ENCODE assay signal across 13 cellular contexts in the genomic region with DNA sequence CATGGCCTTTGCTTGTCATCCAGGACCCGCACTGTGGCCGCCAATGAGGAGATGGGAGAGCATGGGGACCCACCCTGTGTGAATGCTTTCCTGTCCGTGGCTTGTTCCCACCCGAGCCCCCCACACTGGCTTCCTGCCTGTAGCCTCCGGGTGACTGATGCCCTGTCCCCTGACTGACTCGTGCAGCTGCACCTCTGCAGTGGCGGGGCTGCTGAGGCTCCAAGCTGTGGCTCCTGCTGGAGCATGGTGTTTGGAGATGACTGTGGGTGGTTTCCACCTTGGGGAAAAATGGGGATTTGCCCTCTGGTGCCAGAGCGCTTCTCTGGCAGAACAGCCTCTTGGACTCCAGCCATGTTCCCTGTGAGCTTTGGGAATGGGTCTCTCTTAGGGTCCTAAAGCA. TPM values are rescaled to one million over a fixed set of nuclear protein-coding genes. Genes with fewer than 3 reads are reported as not detected.
DNase-seq lines count a peak whose midpoint lies in the region; ATAC-seq, FAIRE-seq and TF ChIP-seq lines count a peak whose summit lies in the region.
"Had no signal": no experiment of that assay in that cellular context is flagged by ENCODE, and none has a peak within 500 bp of the region (broad histone marks: within the 10 kb centered on the region; RNA-seq: fewer than 3 reads in every experiment).

No MANE protein-coding gene starts in this region.

- no peak overlapping the region for H2BK15ac ChIP-seq in H1 (ENCODE audit: low read length)

- no peak overlapping the region for H2AFZ ChIP-seq in H1 (ENCODE audit: low read length)

- H4K20me1 ChIP-seq in H1 (replicated peaks in 1 of 2; ENCODE audit: control insufficient read depth in 1 of 2, insufficient read depth in 2 of 2, low read length in 2 of 2) = peaks cover 0 to 3% of the 10 kb centered on the region in 2 experiments

- H3K79me2 ChIP-seq in H1 (ENCODE audit: control insufficient read depth in 1 of 2, insufficient read depth in 2 of 2, low read length in 2 of 2) = peaks cover 0 to 13% of the 10 kb centered on the region in 2 experiments; a peak in 2 of 4 replicates

- TF ChIP-seq EP300 in H1 (IDR thresholded peaks at IDR 0.05; ENCODE audit: borderline replicate concordance in 1 of 2, low read depth in 2 of 2, low read length in 2 of 2) = no peak

- H3K27ac ChIP-seq in Peyer's patch (peak overlapping the region in 1 of 4 donors; percentile 96), H1 (ENCODE audit: low read depth, low read length) (no peak overlapping the region), WERI-Rb-1 (no peak overlapping the region)
- H3K27ac ChIP-seq: epithelial cell of prostate had no signal

- WGBS in H1 (ENCODE audit: extremely low coverage in 1 of 2, insufficient coverage in 1 of 2, insufficient read length in 1 of 2, insufficient replicate concordance in 2 of 2, low coverage in 1 of 2, low lambda C conversion rate in 2 of 2, missing lambda C conversion rate in 1 of 2), 2 experiments = 62% methylated on average over 8 of the region's 8 CpGs; no CpG with 5 or more reads in 1 of the 2 experiments

- H3K4me1 Mint-ChIP-seq in T-helper 2 cell treated with Interferon-gamma antibody and Interleukin-4, amounts not matched to agents 5 μg/mL and 100 μg/mL, for 36 hours (ENCODE audit: low read depth) = peaks cover 17% of the 10 kb centered on the region
- H3K4me1 Mint-ChIP-seq in stimulated activated naive B cell treated with anti-CD40 and anti-IgM and Interleukin-4, amounts not matched to agents 10 μg/mL and 1 μg/mL and 100 μg/mL, for 72 hours = peaks cover 48 to 79% of the 10 kb centered on the region in 2 donors

- no peak overlapping the region for H4K5ac ChIP-seq in H1 (ENCODE audit: insufficient read length, low read depth, low read length)

- H3K4ac ChIP-seq in H1 (replicated peaks; ENCODE audit: insufficient read length, low read depth, low read length) = no peak overlapping the region

- no peak overlapping the region for H3K9ac ChIP-seq in H1 (replicated peaks in 1 of 4; ENCODE audit: extremely low read depth in 1 of 4, low read depth in 3 of 4, low read length in 3 of 4)

- peaks cover 11% of the 10 kb centered on the region for H3K23me2 ChIP-seq in H1 (ENCODE audit: low read depth, low read length)

- FAIRE-seq in H1 (lab: Jason Lieb, UNC) = no peak

- no peak overlapping the region for H3K14ac ChIP-seq in H1 (ENCODE audit: insufficient read length)

- H3K9me3 Mint-ChIP-seq in T-helper 2 cell treated with Interferon-gamma antibody and Interleukin-4, amounts not matched to agents 5 μg/mL and 100 μg/mL, for 36 hours = no peaks in the 10 kb centered on the region
- H3K9me3 Mint-ChIP-seq in stimulated activated naive B cell treated with anti-CD40 and anti-IgM and Interleukin-4, amounts not matched to agents 10 μg/mL and 1 μg/mL and 100 μg/mL, for 72 hours = no peaks in the 10 kb centered on the region
- H3K9me3 Mint-ChIP-seq: activated T-helper 1 cell treated with anti-CD3 and anti-CD28 coated beads, Interleukin-12 subunit alpha, Interleukin-12 subunit beta, Interleukin-2, Interleukin-4 antibody, amounts not matched to agents 30 ng/mL and 10 ng/mL and 1 ng/mL, durations not matched to agents 14 hours and 24 hours and 36 hours had no signal

- no peaks in the 10 kb centered on the region for H3K79me1 ChIP-seq in H1 (ENCODE audit: low read depth, low read length)

- H3K4me1 ChIP-seq in Peyer's patch = peaks cover 0 to 15% (median 4%) of the 10 kb centered on the region in 4 donors
- peaks cover 8 to 24% (median 14%) of the 10 kb centered on the region in 4 experiments for H3K4me1 ChIP-seq in H1 (replicated peaks in 1 of 4; ENCODE audit: control insufficient read depth in 3 of 4, insufficient read depth in 4 of 4, low read length in 3 of 4)

- TF ChIP-seq RAD21 in H1 (IDR thresholded peaks at IDR 0.05 in 1 of 2, conservative IDR thresholded peaks at IDR 0.05 in 1 of 2; ENCODE audit: low read depth in 2 of 2, low read length in 2 of 2) = no peak

- peak overlapping the region; percentile 30 for H3K4me3 Mint-ChIP-seq in T-helper 2 cell treated with Interferon-gamma antibody and Interleukin-4, amounts not matched to agents 5 μg/mL and 100 μg/mL, for 36 hours
- peak overlapping the region; percentile 98 to 99 for H3K4me3 Mint-ChIP-seq in stimulated activated naive B cell treated with anti-CD40 and anti-IgM and Interleukin-4, amounts not matched to agents 10 μg/mL and 1 μg/mL and 100 μg/mL, for 72 hours

- no peak overlapping the region for H2BK120ac ChIP-seq in H1 (replicated peaks; ENCODE audit: low read depth, low read length)

- CTCF ChIA-PET in H1 (lab: Charles Lee; ENCODE audit: partially characterized antibody) = interaction anchor here (0.9 to 1.2 kb wide), 2 partner anchors 305 to 358 kb away, joined by 3 to 5 read pairs; no protein-coding TSS in a partner anchor

- no peak for TF ChIP-seq CTCF in Peyer's patch (IDR thresholded peaks at IDR 0.05)
- no peak for TF ChIP-seq CTCF in H1 (IDR thresholded peaks at IDR 0.05; ENCODE audit: control extremely low read depth in 1 of 3, insufficient read depth in 1 of 3, low read depth in 1 of 3, low read length in 3 of 3)
- TF ChIP-seq CTCF in WERI-Rb-1 (IDR thresholded peaks at IDR 0.05; ENCODE audit: low read depth, low read length) = no peak

- TF ChIP-seq POLR2A in Peyer's patch (IDR thresholded peaks at IDR 0.05) (no peak), H1 (IDR thresholded peaks at IDR 0.05; ENCODE audit: control extremely low read depth in 1 of 2, low read depth in 2 of 2, low read length in 2 of 2) (no peak)

- no peak for DNase-seq in T-helper 2 cell treated with Interferon-gamma antibody and Interleukin-4, amounts not matched to agents 5 μg/mL and 100 μg/mL, for 36 hours (ENCODE audit: low spot score)
- no peak for DNase-seq in T-helper 2 cell
- DNase-seq in Peyer's patch = peak in 2 of 3 donors; percentile 33 to 49
- no peak for DNase-seq in H1 (ENCODE audit: low read depth in 1 of 2, low spot score in 2 of 2)
- no peak for DNase-seq in stimulated activated naive B cell treated with anti-CD40 and anti-IgM and Interleukin-4, amounts not matched to agents 10 μg/mL and 1 μg/mL and 100 μg/mL, for 72 hours
- no peak for DNase-seq in KBM-7
- DNase-seq in WERI-Rb-1 = no peak
- DNase-seq: KG1, RPMI8226 had no signal

- H2BK20ac ChIP-seq in H1 (ENCODE audit: low read length) = no peak overlapping the region

- H3K27me3 Mint-ChIP-seq in T-helper 2 cell treated with Interferon-gamma antibody and Interleukin-4, amounts not matched to agents 5 μg/mL and 100 μg/mL, for 36 hours (ENCODE audit: low read depth) = peaks cover 57% of the 10 kb centered on the region
- no peaks in the 10 kb centered on the region for H3K27me3 Mint-ChIP-seq in stimulated activated naive B cell treated with anti-CD40 and anti-IgM and Interleukin-4, amounts not matched to agents 10 μg/mL and 1 μg/mL and 100 μg/mL, for 72 hours

- no peak for ATAC-seq in stimulated activated naive B cell treated with anti-CD40 and anti-IgM and Interleukin-4, amounts not matched to agents 10 μg/mL and 1 μg/mL and 100 μg/mL, for 72 hours (replicated peaks)
- no peak for ATAC-seq in GM19324 (IDR thresholded peaks at IDR 0.05; ENCODE audit: low FRiP score, unreplicated experiment)

- no peak overlapping the region for H2AK5ac ChIP-seq in H1 (ENCODE audit: low read depth, low read length)

- peak overlapping the region in 1 of 4 donors; percentile 90 for H3K4me3 ChIP-seq in Peyer's patch
- H3K4me3 ChIP-seq in H1 (ENCODE audit: extremely low read depth in 1 of 4, insufficient read depth in 2 of 4, low read depth in 3 of 4, low read length in 4 of 4) = peak overlapping the region in 2 of 4 experiments; percentile 56 to 83; a peak in 2 of 8 replicates
- no peak overlapping the region for H3K4me3 ChIP-seq in WERI-Rb-1 (ENCODE audit: low read depth, low read length)

- H4K8ac ChIP-seq in H1 (ENCODE audit: extremely low read depth, insufficient read depth, low read length) = no peak overlapping the region

- no peaks in the 10 kb centered on the region for H3K36me3 ChIP-seq in Peyer's patch
- H3K36me3 ChIP-seq in H1 (ENCODE audit: control insufficient read depth in 2 of 4, insufficient read depth in 4 of 4, low read length in 3 of 4) = no peaks in the 10 kb centered on the region
- H3K36me3 ChIP-seq in WERI-Rb-1 = no peaks in the 10 kb centered on the region
- H3K36me3 ChIP-seq: thoracic aorta had no signal

- POLR2A ChIA-PET in H1 (lab: Charles Lee; ENCODE audit: partially characterized antibody) = no interaction called here

- H3K23ac ChIP-seq in H1 (ENCODE audit: insufficient read length) = no peak overlapping the region

- peak overlapping the region; percentile 97 to 100 for H3K4me2 ChIP-seq in H1 (ENCODE audit: insufficient read depth in 1 of 2, low read depth in 2 of 2, low read length in 2 of 2)

- no peak overlapping the region for H4K91ac ChIP-seq in H1 (replicated peaks; ENCODE audit: insufficient read length, low read length)

- H3K56ac ChIP-seq in H1 (replicated peaks; ENCODE audit: insufficient read length, low read depth, low read length) = no peak overlapping the region

- in situ Hi-C loops in KBM-7 (cut with MboI; ENCODE audit: low pct_unique_long_range_greater_than_20kb, low sequenced_read_pairs) = no loop called here

- H3K9me3 ChIP-seq in Peyer's patch (no peaks in the 10 kb centered on the region), H1 (ENCODE audit: insufficient read depth in 2 of 2, low read depth in 1 of 2, low read length in 1 of 2) (no peaks in the 10 kb centered on the region), WERI-Rb-1 (ENCODE audit: severe bottlenecking) (no peaks in the 10 kb centered on the region)
- H3K9me3 ChIP-seq: thoracic aorta had no signal

- H3K27me3 ChIP-seq in Peyer's patch (no peaks in the 10 kb centered on the region), H1 (replicated peaks in 1 of 4; ENCODE audit: control insufficient read depth in 3 of 4, extremely low read depth in 1 of 4, insufficient read depth in 3 of 4, low read length in 3 of 4) (peaks cover 0 to 27% (median 24%) of the 10 kb centered on the region in 4 experiments; a peak in 6 of 7 replicates), WERI-Rb-1 (ENCODE audit: insufficient read depth, low read depth, severe bottlenecking) (peaks cover 11% of the 10 kb centered on the region)

- no peak overlapping the region for H2BK12ac ChIP-seq in H1 (ENCODE audit: low read depth, low read length)

- H3K36me3 Mint-ChIP-seq in T-helper 2 cell treated with Interferon-gamma antibody and Interleukin-4, amounts not matched to agents 5 μg/mL and 100 μg/mL, for 36 hours (ENCODE audit: low read depth) = no peaks in the 10 kb centered on the region
- peaks cover 17 to 26% of the 10 kb centered on the region in 2 donors for H3K36me3 Mint-ChIP-seq in stimulated activated naive B cell treated with anti-CD40 and anti-IgM and Interleukin-4, amounts not matched to agents 10 μg/mL and 1 μg/mL and 100 μg/mL, for 72 hours

- no peak overlapping the region for H2BK5ac ChIP-seq in H1 (ENCODE audit: low read depth, low read length)

- H3K18ac ChIP-seq in H1 (ENCODE audit: extremely low read depth, low read length) = no peak overlapping the region

- H3K27ac Mint-ChIP-seq in T-helper 2 cell treated with Interferon-gamma antibody and Interleukin-4, amounts not matched to agents 5 μg/mL and 100 μg/mL, for 36 hours = no peak overlapping the region
- peak overlapping the region; percentile 99 for H3K27ac Mint-ChIP-seq in stimulated activated naive B cell treated with anti-CD40 and anti-IgM and Interleukin-4, amounts not matched to agents 10 μg/mL and 1 μg/mL and 100 μg/mL, for 72 hours

RNA-seq across cellular contexts. Expression of a gene that starts 2.1 kb away (rescaled TPM):
- 10 to 100 TPM in 1 of 4 donors, 1 to 10 TPM in 3; 5.6 to 23.9 (median 7.4) TPM for total RNA-seq in Peyer's patch
- total RNA-seq in H1 (2021; fragmentation: NEBNext Ultra II Directional; extraction: Animal tissue kit (Norgen Biotek cat#: 25700)) = 8.9 and 10.6 TPM in 2 replicates
- polyA plus RNA-seq in H1 (2011; rRNA removed) = 3.5 and 3.6 TPM in 2 replicates
- polyA plus RNA-seq in H1 (2011; cell fraction: cytosol; rRNA removed) = 4.5 TPM
- 4.1 TPM for polyA plus RNA-seq in H1 (2011; cell fraction: nucleus; rRNA removed)
- polyA plus RNA-seq in H1 (2012, experiment 1 of 2) = 6.4 to 8.3 TPM (median 6.7 TPM) in 4 replicates
- 2.7 TPM for polyA plus RNA-seq in H1 (2012, experiment 2 of 2)
- polyA plus RNA-seq in H1 (2013, experiment 1 of 2) = 4.8 TPM
- 4.6 TPM for polyA plus RNA-seq in H1 (2013, experiment 2 of 2)
- 6.3 and 6.8 TPM in 2 replicates for polyA minus RNA-seq in H1 (2011; rRNA and poly(A)+ RNA removed)
- polyA minus RNA-seq in H1 (2011; cell fraction: cytosol; rRNA and poly(A)+ RNA removed) = 4.6 TPM
- 4.8 TPM for polyA minus RNA-seq in H1 (2011; cell fraction: nucleus; rRNA and poly(A)+ RNA removed)

Comparison
In these comparisons a context has a peak if more than half of its experiments do, and no peak if none do; other contexts are left out.
1. DNase-seq: peak in Peyer's patch (2 of 3); none in T-helper 2 cell treated with Interferon-gamma antibody and Interleukin-4, amounts not matched to agents 5 μg/mL and 100 μg/mL, for 36 hours (single experiment), T-helper 2 cell (0 of 5), H1 (0 of 2), stimulated activated naive B cell treated with anti-CD40 and anti-IgM and Interleukin-4, amounts not matched to agents 10 μg/mL and 1 μg/mL and 100 μg/mL, for 72 hours (single experiment), KBM-7 (single experiment) and WERI-Rb-1 (single experiment).